In genomic region chr2:229160984-229161383, GRCh38 we compare ENCODE assay signal across 21 cellular contexts.
"Had no signal": no experiment of that assay in that cellular context is flagged by ENCODE, and none has a peak within 500 bp of the region (broad histone marks: within the 10 kb centered on the region; RNA-seq: fewer than 3 reads in every experiment).

No MANE protein-coding gene starts in this region.

- H3K36me3 ChIP-seq: breast epithelium had no signal

- H3K27ac Mint-ChIP-seq: activated CD4-positive, alpha-beta T cell treated with anti-CD3 and anti-CD28 coated beads for 36 hours; activated CD8-positive, alpha-beta T cell treated with anti-CD3 and anti-CD28 coated beads for 36 hours; activated naive CD4-positive, alpha-beta T cell treated with anti-CD3 and anti-CD28 coated beads, Interleukin-2, amount 10 ng/mL, durations not matched to agents 7 days and 5 days; activated naive CD8-positive, alpha-beta T cell treated with anti-CD3 and anti-CD28 coated beads for 36 hours; activated T-cell treated with anti-CD3 and anti-CD28 coated beads, Interleukin-2, amount 50 U/mL, for 72 hours; activated T-helper 2 cell treated with anti-CD3 and anti-CD28 coated beads, Interferon-gamma antibody, Interleukin-2, Interleukin-4, amounts not matched to agents 10 μg/mL and 5 μg/mL and 100 μg/mL, durations not matched to agents 14 hours and 24 hours and 36 hours; T-cell had no signal

- H3K36me3 Mint-ChIP-seq: activated naive CD4-positive, alpha-beta T cell treated with anti-CD3 and anti-CD28 coated beads, Interleukin-2, amount 10 ng/mL, durations not matched to agents 7 days and 5 days; activated naive CD8-positive, alpha-beta T cell treated with anti-CD3 and anti-CD28 coated beads for 36 hours; T-cell had no signal

- H3K27me3 ChIP-seq: breast epithelium had no signal

- H3K27me3 Mint-ChIP-seq: activated CD4-positive, alpha-beta T cell treated with anti-CD3 and anti-CD28 coated beads for 36 hours; activated CD8-positive, alpha-beta T cell treated with anti-CD3 and anti-CD28 coated beads for 36 hours; activated naive CD4-positive, alpha-beta T cell treated with anti-CD3 and anti-CD28 coated beads, Interleukin-2, amount 10 ng/mL, durations not matched to agents 7 days and 5 days; activated naive CD8-positive, alpha-beta T cell treated with anti-CD3 and anti-CD28 coated beads for 36 hours; T-cell had no signal

- H3K4me3 ChIP-seq: breast epithelium, SK-N-MC had no signal

- DNase-seq: activated CD4-positive, alpha-beta T cell treated with anti-CD3 and anti-CD28 coated beads for 36 hours; activated CD4-positive, CD25-positive, alpha-beta regulatory T cell; activated CD8-positive, alpha-beta memory T cell treated with anti-CD3 and anti-CD28 coated beads, Interleukin-2, amount 50 U/mL, for 4 hours; activated CD8-positive, alpha-beta T cell treated with anti-CD3 and anti-CD28 coated beads for 36 hours; activated gamma-delta T cell treated with Interleukin-2 at 50 U/mL for 16 hours; activated naive CD4-positive, alpha-beta T cell treated with anti-CD3 and anti-CD28 coated beads, Interleukin-2, amount 10 ng/mL, durations not matched to agents 7 days and 5 days; activated naive CD8-positive, alpha-beta T cell treated with anti-CD3 and anti-CD28 coated beads for 36 hours; activated T-cell treated with anti-CD3 and anti-CD28 coated beads, Interleukin-2, amount 50 U/mL, for 72 hours; caudate nucleus; KBM-7; NCI-H1048; NCI-H187 treated with DMSO at 0.1 percent for 48 hours; NCI-H446; NCI-H524; PC-3; T-cell; T-helper 2 cell; T1000 had no signal

- H3K9me3 Mint-ChIP-seq: activated CD8-positive, alpha-beta T cell treated with anti-CD3 and anti-CD28 coated beads for 36 hours; activated T-helper 2 cell treated with anti-CD3 and anti-CD28 coated beads, Interferon-gamma antibody, Interleukin-2, Interleukin-4, amounts not matched to agents 10 μg/mL and 5 μg/mL and 100 μg/mL, durations not matched to agents 14 hours and 24 hours and 36 hours had no signal

- H3K27ac ChIP-seq: breast epithelium, SK-N-MC had no signal

- H3K4me1 ChIP-seq: breast epithelium had no signal

- H3K4me1 Mint-ChIP-seq: activated CD4-positive, alpha-beta T cell treated with anti-CD3 and anti-CD28 coated beads for 36 hours; activated naive CD4-positive, alpha-beta T cell treated with anti-CD3 and anti-CD28 coated beads, Interleukin-2, amount 10 ng/mL, durations not matched to agents 7 days and 5 days; activated naive CD8-positive, alpha-beta T cell treated with anti-CD3 and anti-CD28 coated beads for 36 hours; T-cell had no signal

- H3K4me3 Mint-ChIP-seq: activated CD4-positive, alpha-beta T cell treated with anti-CD3 and anti-CD28 coated beads for 36 hours; activated CD8-positive, alpha-beta T cell treated with anti-CD3 and anti-CD28 coated beads for 36 hours; activated naive CD4-positive, alpha-beta T cell treated with anti-CD3 and anti-CD28 coated beads, Interleukin-2, amount 10 ng/mL, durations not matched to agents 7 days and 5 days; activated naive CD8-positive, alpha-beta T cell treated with anti-CD3 and anti-CD28 coated beads for 36 hours; activated T-cell treated with anti-CD3 and anti-CD28 coated beads, Interleukin-2, amount 50 U/mL, for 72 hours; T-cell had no signal

- ATAC-seq: activated CD4-positive, alpha-beta T cell treated with anti-CD3 and anti-CD28 coated beads for 36 hours; activated CD8-positive, alpha-beta T cell treated with anti-CD3 and anti-CD28 coated beads for 36 hours; activated T-cell treated with anti-CD3 and anti-CD28 coated beads, Interleukin-2, amount 50 U/mL, for 72 hours; PC-3; T-cell had no signal
